Comparison of ENCODE assay signal across 8 cellular contexts in genomic region chr1:156119503-156120209, GRCh38. TPM values are rescaled to one million over a fixed set of nuclear protein-coding genes. Genes with fewer than 3 reads are reported as not detected.
DNase-seq lines count a peak whose midpoint lies in the region; ATAC-seq, FAIRE-seq and TF ChIP-seq lines count a peak whose summit lies in the region.

No MANE protein-coding gene starts in this region.

- no peak overlapping the region for H3K56ac ChIP-seq in H9 (ENCODE audit: insufficient read length, low read depth, low read length)

- peaks cover 7% of the 10 kb centered on the region for H3K79me1 ChIP-seq in neuronal stem cell (ENCODE audit: low read depth, low read length)
- no peaks in the 10 kb centered on the region for H3K79me1 ChIP-seq in H9 (ENCODE audit: insufficient read depth, low read depth, low read length, poor library complexity, severe bottlenecking)

- H3K4me2 ChIP-seq in neuronal stem cell (ENCODE audit: insufficient read depth, low read length, poor library complexity, severe bottlenecking) = no peak overlapping the region
- no peak overlapping the region for H3K4me2 ChIP-seq in H9 (ENCODE audit: insufficient read depth, insufficient read length, low read length)

- no peak overlapping the region for H3K18ac ChIP-seq in neuronal stem cell (ENCODE audit: low read length)
- no peak overlapping the region for H3K18ac ChIP-seq in H9 (ENCODE audit: insufficient read length, low read depth, low read length)

- H2BK12ac ChIP-seq in neuronal stem cell (ENCODE audit: low read length) (no peak overlapping the region), H9 (ENCODE audit: insufficient read length, low read depth, low read length) (no peak overlapping the region)

- H2AFZ ChIP-seq in neuronal stem cell (ENCODE audit: low read length) (no peak overlapping the region), H9 (ENCODE audit: low read length) (no peak overlapping the region)

- H3K27me3 Mint-ChIP-seq in effector memory CD8-positive, alpha-beta T cell = peaks cover 6 to 7% of the 10 kb centered on the region in 2 donors
- peaks cover 11% of the 10 kb centered on the region for H3K27me3 Mint-ChIP-seq in endothelial cell (ENCODE audit: unreplicated experiment)
- no peaks in the 10 kb centered on the region; the same call in 1 of the 2 replicates for H3K27me3 Mint-ChIP-seq in H9 (ENCODE audit: low read depth)

- H3K36me3 ChIP-seq in neuronal stem cell (replicated peaks in 1 of 2; ENCODE audit: control insufficient read depth in 2 of 2, insufficient read depth in 2 of 2, low read length in 2 of 2) = peaks cover 5 to 58% of the 10 kb centered on the region in 2 donors

- no peak overlapping the region for H2BK15ac ChIP-seq in neuronal stem cell (ENCODE audit: low read length)
- no peak overlapping the region for H2BK15ac ChIP-seq in H9 (ENCODE audit: low read depth, low read length)

- no CpG with 5 or more reads among the region's 3 CpGs for WGBS in neuronal stem cell (ENCODE audit: extremely low coverage in 2 of 2, insufficient read length in 2 of 2, insufficient replicate concordance in 1 of 2), 2 donors
- WGBS in H9 (ENCODE audit: extremely low coverage, insufficient read length, low lambda C conversion rate) = no CpG with 5 or more reads among the region's 3 CpGs

- H3K14ac ChIP-seq in neuronal stem cell (ENCODE audit: low read length) = no peak overlapping the region
- no peak overlapping the region; the same call in 1 of the 2 replicates for H3K14ac ChIP-seq in H9 (ENCODE audit: insufficient read depth, low read length)

- H2BK20ac ChIP-seq in H9 (ENCODE audit: low read depth, low read length, poor library complexity, severe bottlenecking) = no peak overlapping the region

- H3K27me3 ChIP-seq in neuronal stem cell (ENCODE audit: control insufficient read depth in 3 of 3, insufficient read depth in 3 of 3, low read depth in 1 of 3, low read length in 3 of 3) (no peaks in the 10 kb centered on the region), H9 (ENCODE audit: insufficient read depth, low read length) (no peaks in the 10 kb centered on the region)

- no peak overlapping the region for H3K9ac ChIP-seq in neuronal stem cell (ENCODE audit: low read depth, low read length, poor library complexity)
- no peak overlapping the region for H3K9ac ChIP-seq in H9 (ENCODE audit: extremely low read depth, insufficient read length, low read length)

- H2BK120ac ChIP-seq in neuronal stem cell (ENCODE audit: low read depth, low read length) = peak overlapping the region; percentile 37
- H2BK120ac ChIP-seq in H9 (ENCODE audit: low read depth, low read length, poor library complexity, severe bottlenecking) = no peak overlapping the region

- H4K91ac ChIP-seq in neuronal stem cell (ENCODE audit: low read depth, low read length, poor library complexity) = no peak overlapping the region
- no peak overlapping the region for H4K91ac ChIP-seq in H9 (ENCODE audit: insufficient read length, low read depth, low read length)

- no peaks in the 10 kb centered on the region for H3K79me2 ChIP-seq in H9 (ENCODE audit: insufficient read depth, low read length)

- peaks cover 28 to 34% of the 10 kb centered on the region in 2 donors for H3K4me1 ChIP-seq in neuronal stem cell (ENCODE audit: control insufficient read depth in 2 of 2, insufficient read depth in 1 of 2, low read depth in 1 of 2, low read length in 2 of 2)
- H3K4me1 ChIP-seq in H9 (ENCODE audit: insufficient read depth, low read length) = peaks cover 5% of the 10 kb centered on the region; the same call in 1 of the 2 replicates

- H3K36me3 Mint-ChIP-seq in effector memory CD8-positive, alpha-beta T cell (ENCODE audit: insufficient read depth) = peaks cover 94% of the 10 kb centered on the region
- H3K36me3 Mint-ChIP-seq in endothelial cell (ENCODE audit: low read depth, unreplicated experiment) (no peaks in the 10 kb centered on the region), H9 (ENCODE audit: insufficient read depth in 1 of 3, low read depth in 3 of 3) (peaks cover 0 to 9% (median 2%) of the 10 kb centered on the region in 3 experiments; a peak in 3 of 7 replicates)

- H3K4me3 Mint-ChIP-seq in effector memory CD8-positive, alpha-beta T cell = peak overlapping the region; percentile 47 to 55
- H3K4me3 Mint-ChIP-seq in endothelial cell (ENCODE audit: unreplicated experiment) = no peak overlapping the region
- H3K4me3 Mint-ChIP-seq in H9 = no peak overlapping the region; a peak in 1 of 5 replicates

- no peak overlapping the region for H3K4me3 ChIP-seq in neuronal stem cell (ENCODE audit: low read length in 2 of 2)

- H3K4ac ChIP-seq in neuronal stem cell (ENCODE audit: low read length) (no peak overlapping the region), H9 (ENCODE audit: low read depth, low read length) (no peak overlapping the region)

- H4K20me1 ChIP-seq in H9 (ENCODE audit: control insufficient read depth, insufficient read depth, insufficient read length) = no peaks in the 10 kb centered on the region

- peaks cover 45 to 52% of the 10 kb centered on the region in 2 donors for H3K4me1 Mint-ChIP-seq in effector memory CD8-positive, alpha-beta T cell (ENCODE audit: low read depth in 2 of 2)
- H3K4me1 Mint-ChIP-seq in endothelial cell (ENCODE audit: unreplicated experiment) (peaks cover 27% of the 10 kb centered on the region), H9 (peaks cover 58 to 71% of the 10 kb centered on the region in 2 experiments)

- peak overlapping the region; percentile 73 to 98 for H3K27ac Mint-ChIP-seq in effector memory CD8-positive, alpha-beta T cell
- H3K27ac Mint-ChIP-seq in endothelial cell (ENCODE audit: unreplicated experiment) (no peak overlapping the region), H9 (peak overlapping the region in 1 of 3 experiments; percentile 23; a peak in 1 of 7 replicates)

- peaks cover 0 to 2% of the 10 kb centered on the region in 2 donors for H3K9me3 ChIP-seq in neuronal stem cell (replicated peaks in 1 of 2; ENCODE audit: control insufficient read depth in 2 of 2, insufficient read depth in 1 of 2, low read depth in 1 of 2, low read length in 2 of 2)
- H3K9me3 ChIP-seq in H9 (ENCODE audit: control insufficient read depth, low read depth, low read length) = no peaks in the 10 kb centered on the region

- H3K9me3 Mint-ChIP-seq in effector memory CD8-positive, alpha-beta T cell = no peaks in the 10 kb centered on the region
- H3K9me3 Mint-ChIP-seq in endothelial cell (ENCODE audit: unreplicated experiment) (no peaks in the 10 kb centered on the region), H9 (no peaks in the 10 kb centered on the region; a peak in 1 of 5 replicates)

- no peak overlapping the region for H4K5ac ChIP-seq in H9 (ENCODE audit: insufficient read length, low read depth, low read length)

- peaks cover 12% of the 10 kb centered on the region for H3K23me2 ChIP-seq in H9 (ENCODE audit: insufficient read length, low read depth, low read length, poor library complexity, severe bottlenecking)

- H3K27ac ChIP-seq in neuronal stem cell (replicated peaks; ENCODE audit: low read length) = no peak overlapping the region
- H3K27ac ChIP-seq in H9 (ENCODE audit: insufficient read length, low read depth, low read length) = no peak overlapping the region

- no peak overlapping the region for H2BK5ac ChIP-seq in neuronal stem cell (ENCODE audit: low read length)
- no peak overlapping the region for H2BK5ac ChIP-seq in H9 (ENCODE audit: insufficient read length, low read length)

- TF ChIP-seq CTCF in endothelial cell (IDR thresholded peaks at IDR 0.05; ENCODE audit: unreplicated experiment) (no peak), H9 (conservative IDR thresholded peaks at IDR 0.05) (no peak)

- peak; percentile 8 for ATAC-seq in effector memory CD8-positive, alpha-beta T cell (replicated peaks)
- no peak for ATAC-seq in HG03457 (IDR thresholded peaks at IDR 0.05; ENCODE audit: unreplicated experiment)
- no peak for ATAC-seq in GM18907 (IDR thresholded peaks at IDR 0.05; ENCODE audit: unreplicated experiment)

- H2AK5ac ChIP-seq in neuronal stem cell (ENCODE audit: low read depth, low read length) (no peak overlapping the region), H9 (ENCODE audit: insufficient read length, low read length) (no peak overlapping the region)

- H4K8ac ChIP-seq in neuronal stem cell (ENCODE audit: low read depth, low read length) = no peak overlapping the region
- H4K8ac ChIP-seq in H9 (replicated peaks; ENCODE audit: insufficient read length, low read depth, low read length) = no peak overlapping the region

- H3K23ac ChIP-seq in neuronal stem cell (ENCODE audit: low read depth, low read length, poor library complexity) = no peak overlapping the region
- no peak overlapping the region for H3K23ac ChIP-seq in H9 (ENCODE audit: insufficient read length, low read depth, low read length)

- DNase-seq in GM19239 (ENCODE audit: insufficient read length, low spot score) (no peak), SIG-M5 (lab: John Stamatoyannopoulos, UW) (peak; percentile 85), neuronal stem cell (ENCODE audit: low spot score) (no peak), endothelial cell (ENCODE audit: low spot score) (no peak), H9 (no peak)
- peak in 1 of 3 experiments; percentile 8 for DNase-seq in effector memory CD8-positive, alpha-beta T cell

- FAIRE-seq in GM19239 (lab: Jason Lieb, UNC) = peak; percentile 47

- no peak overlapping the region for H3T11ph ChIP-seq in H9 (ENCODE audit: low read length)

RNA-seq across cellular contexts. Expression of gene LMNA, which starts 5.1 kb away (rescaled TPM):
- polyA plus RNA-seq in neuronal stem cell (2013, experiment 1 of 2) = 28.6 TPM
- polyA plus RNA-seq in neuronal stem cell (2013, experiment 2 of 2) = 29.9 TPM
- total RNA-seq in endothelial cell (ENCODE audit: unreplicated experiment) = 35.8 TPM
- 51.0 and 52.7 TPM in 2 replicates for total RNA-seq in H9 (2021)

RNA-seq across cellular contexts. Expression of gene SEMA4A, which starts 33.7 kb away (rescaled TPM):
- polyA plus RNA-seq in neuronal stem cell (2013, experiment 1 of 2) = 4.4 TPM
- polyA plus RNA-seq in neuronal stem cell (2013, experiment 2 of 2) = 4.5 TPM
- 2.2 TPM for total RNA-seq in endothelial cell (ENCODE audit: unreplicated experiment)
- 11.1 and 11.8 TPM in 2 replicates for total RNA-seq in H9 (2021)

RNA-seq across cellular contexts. Expression of gene MEX3A, which starts 37.4 kb away (rescaled TPM):
- polyA plus RNA-seq in neuronal stem cell (2013, experiment 1 of 2) = 72.9 TPM
- polyA plus RNA-seq in neuronal stem cell (2013, experiment 2 of 2) = 75.1 TPM
- total RNA-seq in endothelial cell (ENCODE audit: unreplicated experiment) (63.9 TPM), H9 (2021) (64.6 and 68.0 TPM in 2 replicates)

RNA-seq across cellular contexts. Expression of gene RAB25, which starts 58.7 kb away (rescaled TPM):
- polyA plus RNA-seq in neuronal stem cell (2013, experiment 1 of 2) = 3.3 TPM
- polyA plus RNA-seq in neuronal stem cell (2013, experiment 2 of 2) = 3.4 TPM
- total RNA-seq in endothelial cell (ENCODE audit: unreplicated experiment) (1.6 TPM), H9 (2021) (42.8 and 43.1 TPM in 2 replicates)

Comparison
In these comparisons a context has a peak if more than half of its experiments do, and no peak if none do; other contexts are left out.
1. H3K4me3 Mint-ChIP-seq: peak in effector memory CD8-positive, alpha-beta T cell (2 of 2); none in endothelial cell (single experiment) and H9 (0 of 2).